In genomic region chr9:136944094-136944518, GRCh38 we compare ENCODE assay signal across 8 cellular contexts.
DNase-seq lines count a peak whose midpoint lies in the region; ATAC-seq and TF ChIP-seq lines count a peak whose summit lies in the region.

No MANE protein-coding gene starts in this region.

- H3K4me2 ChIP-seq in KMS-11: peak overlapping the region; percentile 60

- peaks cover 18% of the 10 kb centered on the region; the same call in 1 of the 2 replicates for H3K79me2 ChIP-seq in KMS-11 (ENCODE audit: insufficient read depth, low read depth)

- in situ Hi-C loops in astrocyte of the spinal cord (cut with HindIII; ENCODE audit: low sequenced_read_pairs): loop anchor here (25.0 kb wide), 1 partner anchor 93 kb away; the partner anchor contains the start of genes ABCA2, FUT7 and NPDC1

- peaks cover 14% of the 10 kb centered on the region for H3K4me1 ChIP-seq in KMS-11 (ENCODE audit: low read depth, poor library complexity, severe bottlenecking)
- H3K4me1 ChIP-seq in iPS-18a (ENCODE audit: control insufficient read depth, low read depth, low read length): no peaks in the 10 kb centered on the region

- H2AFZ ChIP-seq in KMS-11 (ENCODE audit: low read depth): no peak overlapping the region

- ATAC-seq in GM21447 (IDR thresholded peaks at IDR 0.05; ENCODE audit: unreplicated experiment) (peak; percentile 34), HG03469 (IDR thresholded peaks at IDR 0.05; ENCODE audit: unreplicated experiment) (no peak), GM21737 (IDR thresholded peaks at IDR 0.05; ENCODE audit: unreplicated experiment) (no peak)

- H3K4me3 ChIP-seq in GM08714 (ENCODE audit: low read length) (peak overlapping the region; percentile 84), KMS-11 (IDR thresholded peaks at IDR 0.05; ENCODE audit: insufficient read depth, low read depth, low read length) (peak overlapping the region; percentile 22), astrocyte of the spinal cord (ENCODE audit: low read depth, low read length) (peak overlapping the region; percentile 75), iPS-18a (ENCODE audit: low read length) (peak overlapping the region; percentile 65)

- H3K36me3 ChIP-seq in KMS-11 (ENCODE audit: insufficient read depth) (peaks cover 3% of the 10 kb centered on the region; the same call in 1 of the 2 replicates), iPS-18a (ENCODE audit: control insufficient read depth, low read depth, low read length) (peaks cover 14% of the 10 kb centered on the region)

- DNase-seq in astrocyte of the spinal cord (ENCODE audit: low read depth, low spot score): peak; percentile 51
- DNase-seq in stimulated activated naive CD4-positive, alpha-beta T cell treated with Interleukin-2 at 50 U/mL for 16 hours (lab: John Stamatoyannopoulos, UW): peak; percentile 20

- peak overlapping the region; percentile 60 for H3K27ac ChIP-seq in KMS-11
- H3K27ac ChIP-seq in iPS-18a (ENCODE audit: low read length): no peak overlapping the region

- H3K9ac ChIP-seq in KMS-11 (peak overlapping the region; percentile 64; the same call in 1 of the 2 replicates), iPS-18a (ENCODE audit: low read length) (peak overlapping the region; percentile 42)

- TF ChIP-seq CTCF in KMS-11 (conservative IDR thresholded peaks at IDR 0.05; ENCODE audit: low read depth, low read length): no peak
- TF ChIP-seq CTCF in astrocyte of the spinal cord (IDR thresholded peaks at IDR 0.05; ENCODE audit: low read depth, low read length): peak; percentile 9

- H4K20me1 ChIP-seq in KMS-11 (ENCODE audit: insufficient read depth): no peaks in the 10 kb centered on the region

- no peaks in the 10 kb centered on the region for H3K9me3 ChIP-seq in iPS-18a (ENCODE audit: control insufficient read depth, low read depth, low read length)

- H3K27me3 ChIP-seq in KMS-11 (ENCODE audit: insufficient read depth, low read depth): no peaks in the 10 kb centered on the region
- no peaks in the 10 kb centered on the region for H3K27me3 ChIP-seq in iPS-18a (ENCODE audit: control insufficient read depth, insufficient read depth, low read length)

Comparison
In these comparisons a context has a peak if more than half of its experiments do, and no peak if none do; other contexts are left out.
1. H3K4me3 ChIP-seq: peak in every context shown above with its lines; median percentile 84 in GM08714; 75 in astrocyte of the spinal cord; 65 in iPS-18a; 22 in KMS-11.